1 cellular context compared by ENCODE assay signal in the genomic region with DNA sequence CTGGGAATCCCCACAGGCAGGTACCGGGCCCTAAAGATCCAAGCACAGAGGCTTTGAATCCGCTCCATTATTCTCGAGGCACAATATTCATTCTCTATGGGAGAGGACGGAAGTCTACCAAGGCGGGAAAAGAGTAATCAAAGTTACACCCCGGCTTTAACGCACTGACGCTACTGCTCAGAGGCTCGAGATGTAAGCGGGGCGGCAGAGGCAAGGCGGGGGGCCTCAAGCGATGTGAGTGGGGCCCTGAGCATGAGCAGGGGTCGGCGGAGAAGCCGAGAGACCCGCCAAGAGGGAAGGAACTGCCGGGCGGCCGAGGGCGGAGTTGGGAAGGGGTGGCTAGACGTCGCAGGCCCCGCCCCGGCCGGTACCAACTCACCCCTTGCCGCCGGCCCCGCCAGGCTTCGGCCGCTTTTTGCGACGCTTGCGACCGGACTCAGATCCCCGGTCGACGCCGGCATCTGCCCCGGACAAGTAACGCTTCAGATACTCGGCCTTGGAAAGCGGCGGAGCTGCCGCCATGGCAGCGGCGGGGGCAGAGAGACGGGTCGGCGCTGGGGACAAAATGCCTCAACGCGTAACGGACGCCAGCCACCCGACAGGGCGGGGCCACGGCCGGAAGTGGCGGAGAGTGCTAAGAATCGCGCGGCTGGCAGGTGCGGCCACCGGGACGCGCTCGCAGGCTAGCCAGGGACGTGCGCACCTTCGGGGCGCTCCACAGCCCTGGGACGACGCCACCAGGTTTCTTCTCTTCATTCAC.
A peak's percentile ranks its signal among the peaks of the same experiment; 100 is the strongest.
TF ChIP-seq lines count a peak whose summit lies in the region.

A gene with protein sequence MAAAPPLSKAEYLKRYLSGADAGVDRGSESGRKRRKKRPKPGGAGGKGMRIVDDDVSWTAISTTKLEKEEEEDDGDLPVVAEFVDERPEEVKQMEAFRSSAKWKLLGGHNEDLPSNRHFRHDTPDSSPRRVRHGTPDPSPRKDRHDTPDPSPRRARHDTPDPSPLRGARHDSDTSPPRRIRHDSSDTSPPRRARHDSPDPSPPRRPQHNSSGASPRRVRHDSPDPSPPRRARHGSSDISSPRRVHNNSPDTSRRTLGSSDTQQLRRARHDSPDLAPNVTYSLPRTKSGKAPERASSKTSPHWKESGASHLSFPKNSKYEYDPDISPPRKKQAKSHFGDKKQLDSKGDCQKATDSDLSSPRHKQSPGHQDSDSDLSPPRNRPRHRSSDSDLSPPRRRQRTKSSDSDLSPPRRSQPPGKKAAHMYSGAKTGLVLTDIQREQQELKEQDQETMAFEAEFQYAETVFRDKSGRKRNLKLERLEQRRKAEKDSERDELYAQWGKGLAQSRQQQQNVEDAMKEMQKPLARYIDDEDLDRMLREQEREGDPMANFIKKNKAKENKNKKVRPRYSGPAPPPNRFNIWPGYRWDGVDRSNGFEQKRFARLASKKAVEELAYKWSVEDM (minus strand): TSS at position 545 of the 760 bp plus-strand sequence. CDS start 23 bp downstream, at position 522.

TF ChIP-seq in IMR-90, 13 proteins besides CTCF, POLR2A, EP300 and RAD21 (continued from another document):
- TF ChIP-seq ELK1 (IDR thresholded peaks at IDR 0.05; ENCODE audit: borderline replicate concordance, low read depth, low read length) (0 out of 2 replicates have a peak, but pooled peaks have one; percentile 27), SMC3 (IDR thresholded peaks at IDR 0.05; ENCODE audit: low read depth, low read length) (no peak), BHLHE40 (IDR thresholded peaks at IDR 0.05; ENCODE audit: low read depth, low read length) (peak; percentile 64), RCOR1 (IDR thresholded peaks at IDR 0.05; ENCODE audit: insufficient replicate concordance, low read length) (no peak), RFX5 (IDR thresholded peaks at IDR 0.05; ENCODE audit: low read depth, low read length) (no peak), NFE2L2 (IDR thresholded peaks at IDR 0.05; ENCODE audit: low read depth, low read length) (no peak)
TF ChIP-seq in IMR-90: peak in this region for 3.
